In genomic region chr12:68559984-68560822, GRCh38 we compare ENCODE assay signal across 1 cellular context.
TF ChIP-seq lines count a peak whose summit lies in the region.

No MANE protein-coding gene starts in this region.

TF ChIP-seq in WTC11, 78 proteins besides CTCF, POLR2A, EP300 and RAD21 (continued from another document):
- 0 out of 2 replicates have a peak, but pooled peaks have one; percentile 48 for TF ChIP-seq USF2 (CRISPR knock-in tag; IDR thresholded peaks at IDR 0.05)
- TF ChIP-seq IRF1 (CRISPR knock-in tag; IDR thresholded peaks at IDR 0.05): no peak
- TF ChIP-seq NFATC4 (CRISPR knock-in tag; IDR thresholded peaks at IDR 0.05): no peak
- TF ChIP-seq FOXK1 (CRISPR knock-in tag; IDR thresholded peaks at IDR 0.05): no peak
- TF ChIP-seq MXD4 (CRISPR knock-in tag; IDR thresholded peaks at IDR 0.05; ENCODE audit: borderline replicate concordance): no peak
- TF ChIP-seq MYBL2 (CRISPR knock-in tag; IDR thresholded peaks at IDR 0.05): no peak
